9 cellular contexts compared by ENCODE assay signal in genomic region chr5:73783823-73784222, GRCh38.
DNase-seq lines count a peak whose midpoint lies in the region; TF ChIP-seq lines count a peak whose summit lies in the region.
"Had no signal": no experiment of that assay in that cellular context is flagged by ENCODE, and none has a peak within 500 bp of the region (broad histone marks: within the 10 kb centered on the region; RNA-seq: fewer than 3 reads in every experiment).

No MANE protein-coding gene starts in this region.

- no peaks in the 10 kb centered on the region for H3K27me3 ChIP-seq in mammary epithelial cell (ENCODE audit: insufficient read depth, low read length)
- H3K27me3 ChIP-seq in neural progenitor cell = no peaks in the 10 kb centered on the region

- intact Hi-C loops in mammary epithelial cell (cut with micrococcal nuclease) = no loop called here

- no peaks in the 10 kb centered on the region for H4K20me1 ChIP-seq in mammary epithelial cell (ENCODE audit: insufficient read depth, low read length)
- H4K20me1 ChIP-seq in neural progenitor cell (ENCODE audit: low read depth) = no peaks in the 10 kb centered on the region

- H3K27ac Mint-ChIP-seq in neural progenitor cell = no peak overlapping the region
- H3K27ac Mint-ChIP-seq: activated B cell treated with CpG ODN at 0.5 μM for 24 hours, natural killer cell had no signal

- CTCF ChIA-PET in mammary epithelial cell (lab: Charles Lee; ENCODE audit: low non-redundant PET) = no interaction called here

- H2AFZ ChIP-seq in mammary epithelial cell (ENCODE audit: low read depth, low read length) = no peak overlapping the region
- H2AFZ ChIP-seq in neural progenitor cell (replicated peaks) = no peak overlapping the region

- no peaks in the 10 kb centered on the region for H3F3A ChIP-seq in neural progenitor cell (ENCODE audit: low read depth)

- peaks cover 15% of the 10 kb centered on the region for H3K79me2 ChIP-seq in mammary epithelial cell (ENCODE audit: insufficient read depth, low read length)
- H3K79me2 ChIP-seq in neural progenitor cell (ENCODE audit: low read depth) = no peaks in the 10 kb centered on the region

- H3K4me1 Mint-ChIP-seq in neural progenitor cell = no peaks in the 10 kb centered on the region
- H3K4me1 Mint-ChIP-seq: activated B cell treated with CpG ODN at 0.5 μM for 24 hours, natural killer cell had no signal

- H3K4me1 ChIP-seq in mammary epithelial cell (ENCODE audit: insufficient read depth, low read length) (peaks cover 25% of the 10 kb centered on the region), neural progenitor cell (no peaks in the 10 kb centered on the region)

- no TSS peak for BruUV-seq in mammary epithelial cell (replicated peaks; lab: Mats Ljungman, UMichigan)

- TF ChIP-seq CTCF in mammary epithelial cell (conservative IDR thresholded peaks at IDR 0.05 in 1 of 2, IDR thresholded peaks at IDR 0.05 in 1 of 2; ENCODE audit: extremely low read depth in 1 of 2, insufficient read depth in 1 of 2, low read depth in 1 of 2, low read length in 2 of 2) = peak in 1 of 2 donors; percentile 48
- TF ChIP-seq CTCF in neural progenitor cell (IDR thresholded peaks at IDR 0.05) = peak; percentile 19
- no peak for TF ChIP-seq CTCF in GM10266 (IDR thresholded peaks at IDR 0.05; ENCODE audit: control insufficient read depth, insufficient read depth, low read depth, missing control alignments)

- H3K27me3 Mint-ChIP-seq in neural progenitor cell (ENCODE audit: insufficient read depth, low read depth) = no peaks in the 10 kb centered on the region

- H3K36me3 Mint-ChIP-seq in neural progenitor cell = no peaks in the 10 kb centered on the region
- H3K36me3 Mint-ChIP-seq: natural killer cell had no signal

- no peak overlapping the region for H3K4me3 ChIP-seq in mammary epithelial cell (replicated peaks in 1 of 3; ENCODE audit: insufficient read depth in 1 of 3, low read depth in 2 of 3, low read length in 3 of 3)
- no peak overlapping the region for H3K4me3 ChIP-seq in neural progenitor cell

- H3K27ac ChIP-seq in mammary epithelial cell (ENCODE audit: insufficient read depth, low read depth, low read length) (no peak overlapping the region), neural progenitor cell (no peak overlapping the region)

- no peak overlapping the region for H3K4me3 Mint-ChIP-seq in neural progenitor cell
- H3K4me3 Mint-ChIP-seq: activated B cell treated with CpG ODN at 0.5 μM for 24 hours, natural killer cell had no signal

- WGBS in mammary epithelial cell (ENCODE audit: low coverage, missing lambda C conversion rate) = 27% methylated on average over 1 of the region's 1 CpG

- dilution Hi-C loops in mammary epithelial cell (cut with HindIII; ENCODE audit: low sequenced_read_pairs) = loop anchor here (25.0 kb wide), 1 partner anchor 197 kb away; no protein-coding TSS in a partner anchor

- H3K36me3 ChIP-seq in mammary epithelial cell (ENCODE audit: insufficient read depth, low read length) (peaks cover 15% of the 10 kb centered on the region), neural progenitor cell (no peaks in the 10 kb centered on the region)

- H3K9me3 ChIP-seq in mammary epithelial cell (replicated peaks; ENCODE audit: insufficient read depth, low read length) = no peaks in the 10 kb centered on the region
- H3K9me3 ChIP-seq in neural progenitor cell (ENCODE audit: low read depth) = no peaks in the 10 kb centered on the region

- no peak overlapping the region for H3K9ac ChIP-seq in mammary epithelial cell (ENCODE audit: insufficient read depth, low read length)
- no peak overlapping the region for H3K9ac ChIP-seq in neural progenitor cell

- in situ Hi-C loops in mammary epithelial cell (cut with MboI; ENCODE audit: low sequenced_read_pairs in 2 of 2) = no loop called here

- no peaks in the 10 kb centered on the region for H3K9me3 Mint-ChIP-seq in neural progenitor cell
- H3K9me3 Mint-ChIP-seq: activated B cell treated with CpG ODN at 0.5 μM for 24 hours, natural killer cell had no signal

- H3K4me2 ChIP-seq in mammary epithelial cell (ENCODE audit: insufficient read depth, low read depth, low read length) (no peak overlapping the region), neural progenitor cell (no peak overlapping the region)

- peak; percentile 11 for DNase-seq in EL
- peak; percentile 33 for DNase-seq in NCI-H2029 (lab: John Stamatoyannopoulos, UW)
- peak; percentile 18 for DNase-seq in mammary epithelial cell
- no peak for DNase-seq in neural progenitor cell (ENCODE audit: low spot score)
- DNase-seq in GM10266 (ENCODE audit: extremely low spot score) = no peak
- no peak for DNase-seq in C1 segment of cervical spinal cord (lab: John Stamatoyannopoulos, UW)
- DNase-seq in amniotic stem cell (lab: John Stamatoyannopoulos, UW) = no peak
- DNase-seq: activated B cell treated with CpG ODN at 0.5 μM for 24 hours, natural killer cell had no signal

Comparison
In these comparisons a context has a peak if more than half of its experiments do, and no peak if none do; other contexts are left out.
1. DNase-seq: peak in EL (single experiment), NCI-H2029 (single experiment) and mammary epithelial cell (single experiment); none in neural progenitor cell (single experiment), GM10266 (single experiment), C1 segment of cervical spinal cord (0 of 14) and amniotic stem cell (single experiment).